In genomic region chr5:115249379-115249778, GRCh38 we compare ENCODE assay signal across 7 cellular contexts. TPM values are rescaled to one million over a fixed set of nuclear protein-coding genes. Genes with fewer than 3 reads are reported as not detected.
DNase-seq lines count a peak whose midpoint lies in the region; ATAC-seq, FAIRE-seq and TF ChIP-seq lines count a peak whose summit lies in the region.
"Not testable (repeated sequence)": the region's sequence is repeated elsewhere in the genome, so short reads cannot be mapped to it uniquely, and the experiment has no call there.

No MANE protein-coding gene starts in this region.

- H2BK15ac ChIP-seq in mesendoderm (replicated peaks; ENCODE audit: low read depth) = not testable (repeated sequence)

- not testable (repeated sequence) for H3K18ac ChIP-seq in mesendoderm (ENCODE audit: low read length)

- not testable (repeated sequence) for H3K27ac ChIP-seq in foreskin keratinocyte; mesendoderm (ENCODE audit: low read depth, low read length)

- not testable (repeated sequence) for H3K36me3 Mint-ChIP-seq in Caco-2 (ENCODE audit: insufficient read depth, unreplicated experiment)
- H3K36me3 Mint-ChIP-seq in stimulated activated effector memory CD8-positive, alpha-beta T cell treated with anti-CD3 and anti-CD28 coated beads, Interleukin-12 subunit alpha, Interleukin-12 subunit beta, amount 100 ng/mL, for 72 hours = peaks cover 27% of the 10 kb centered on the region

- TF ChIP-seq CTCF in Caco-2 (IDR thresholded peaks at IDR 0.05; ENCODE audit: insufficient read depth in 1 of 2, low read depth in 1 of 2, low read length in 1 of 2, severe bottlenecking in 1 of 2, unreplicated experiment in 1 of 2); bronchial epithelial cell (IDR thresholded peaks at IDR 0.05; ENCODE audit: insufficient read depth, low read length, severe bottlenecking); foreskin keratinocyte (conservative IDR thresholded peaks at IDR 0.05): not testable (repeated sequence)

- H3K4me2 ChIP-seq in mesendoderm (ENCODE audit: low read length) = not testable (repeated sequence)

- FAIRE-seq in bronchial epithelial cell (lab: Jason Lieb, UNC) = not testable (repeated sequence)

- CTCF ChIA-PET in Caco-2 (lab: Charles Lee) = not testable (repeated sequence)

- H3K9ac ChIP-seq in mesendoderm (ENCODE audit: low read length) = not testable (repeated sequence)

- not testable (repeated sequence) for H3K27me3 Mint-ChIP-seq in Caco-2 (ENCODE audit: insufficient read depth, unreplicated experiment)

- intact Hi-C loops in Caco-2 (cut with micrococcal nuclease; ENCODE audit: unreplicated experiment) = loop anchor here (10.0 kb wide), 1 partner anchor 445 kb away; no protein-coding TSS in a partner anchor

- H3K4me3 ChIP-seq in Caco-2 (ENCODE audit: low read depth, low read length); bronchial epithelial cell (ENCODE audit: low read depth, low read length); mesendoderm (ENCODE audit: low read length): not testable (repeated sequence)

- BruUV-seq in Caco-2 (replicated peaks; lab: Mats Ljungman, UMichigan) = not testable (repeated sequence)

- H4K5ac ChIP-seq in mesendoderm (ENCODE audit: low read length) = not testable (repeated sequence)

- H2BK5ac ChIP-seq in mesendoderm (ENCODE audit: low read length) = not testable (repeated sequence)

- ATAC-seq in foreskin keratinocyte = peak; percentile 87
- ATAC-seq in stimulated activated effector memory CD8-positive, alpha-beta T cell treated with anti-CD3 and anti-CD28 coated beads, Interleukin-12 subunit alpha, Interleukin-12 subunit beta, amount 100 ng/mL, for 72 hours = not testable (repeated sequence)

- H4K8ac ChIP-seq in mesendoderm (ENCODE audit: low read depth, low read length) = not testable (repeated sequence)

- not testable (repeated sequence) for H2BK120ac ChIP-seq in mesendoderm (ENCODE audit: low read depth, low read length)

- DNase-seq in Caco-2; stimulated activated effector memory CD8-positive, alpha-beta T cell treated with anti-CD3 and anti-CD28 coated beads, Interleukin-12 subunit alpha, Interleukin-12 subunit beta, amount 100 ng/mL, for 72 hours (ENCODE audit: low spot score in 2 of 2): not testable (repeated sequence)
- DNase-seq in HT-29 (ENCODE audit: low spot score) (peak; percentile 25), bronchial epithelial cell (ENCODE audit: low read depth) (peak; percentile 62), foreskin keratinocyte (peak; percentile 47 to 54), mesendoderm (peak; percentile 11)
- DNase-seq in activated CD4-positive, alpha-beta T cell treated with anti-CD3 and anti-CD28 coated beads for 48 hours = peak; percentile 3

- not testable (repeated sequence) for H3K56ac ChIP-seq in mesendoderm (ENCODE audit: low read length)

- H3K23ac ChIP-seq in mesendoderm (ENCODE audit: low read length) = not testable (repeated sequence)

- POLR2A ChIA-PET in Caco-2 (lab: Charles Lee) = not testable (repeated sequence)

- H3K4ac ChIP-seq in mesendoderm (ENCODE audit: low read depth, low read length) = not testable (repeated sequence)

- peak overlapping the region; percentile 16 for H3K27ac Mint-ChIP-seq in Caco-2 (ENCODE audit: unreplicated experiment)
- H3K27ac Mint-ChIP-seq in stimulated activated effector memory CD8-positive, alpha-beta T cell treated with anti-CD3 and anti-CD28 coated beads, Interleukin-12 subunit alpha, Interleukin-12 subunit beta, amount 100 ng/mL, for 72 hours = peak overlapping the region; percentile 11

- not testable (repeated sequence) for H3K79me2 ChIP-seq in mesendoderm (ENCODE audit: control insufficient read depth, insufficient read depth, low read length)

- not testable (repeated sequence) for H3K9me3 ChIP-seq in Caco-2

- not testable (repeated sequence) for H3K4me3 Mint-ChIP-seq in Caco-2 (ENCODE audit: unreplicated experiment); stimulated activated effector memory CD8-positive, alpha-beta T cell treated with anti-CD3 and anti-CD28 coated beads, Interleukin-12 subunit alpha, Interleukin-12 subunit beta, amount 100 ng/mL, for 72 hours

- not testable (repeated sequence) for H3K4me1 ChIP-seq in Caco-2; foreskin keratinocyte; mesendoderm (ENCODE audit: control insufficient read depth, low read depth, low read length)

- not testable (repeated sequence) for H3K36me3 ChIP-seq in Caco-2 (ENCODE audit: control insufficient read depth, insufficient read depth, low read length); bronchial epithelial cell (ENCODE audit: control insufficient read depth, insufficient read depth, low read length); mesendoderm (ENCODE audit: control insufficient read depth, insufficient read depth, low read length)

- H2AK5ac ChIP-seq in mesendoderm (ENCODE audit: low read length) = not testable (repeated sequence)

- no CpG with 5 or more reads among the region's 5 CpGs for WGBS in mesendoderm (ENCODE audit: extremely low coverage, insufficient coverage, low lambda C conversion rate)

- not testable (repeated sequence) for H3K79me1 ChIP-seq in mesendoderm (ENCODE audit: low read length)

- H3K9me3 Mint-ChIP-seq in Caco-2 (ENCODE audit: unreplicated experiment); stimulated activated effector memory CD8-positive, alpha-beta T cell treated with anti-CD3 and anti-CD28 coated beads, Interleukin-12 subunit alpha, Interleukin-12 subunit beta, amount 100 ng/mL, for 72 hours: not testable (repeated sequence)

- not testable (repeated sequence) for H3K4me1 Mint-ChIP-seq in Caco-2 (ENCODE audit: low read depth, unreplicated experiment); stimulated activated effector memory CD8-positive, alpha-beta T cell treated with anti-CD3 and anti-CD28 coated beads, Interleukin-12 subunit alpha, Interleukin-12 subunit beta, amount 100 ng/mL, for 72 hours

- H3K27me3 ChIP-seq in Caco-2 (replicated peaks; ENCODE audit: control insufficient read depth, insufficient read depth, low read length); bronchial epithelial cell (ENCODE audit: control insufficient read depth, insufficient read depth, low read length); foreskin keratinocyte; mesendoderm (ENCODE audit: insufficient read depth, low read length, poor library complexity): not testable (repeated sequence)

RNA-seq across cellular contexts. Expression of gene PGGT1B, which starts 13.3 kb away (rescaled TPM):
- total RNA-seq in Caco-2 (2022) (38.3 and 39.4 TPM in 2 replicates), bronchial epithelial cell (18.4 and 28.9 TPM in 2 replicates), foreskin keratinocyte (19.6 and 19.9 TPM in 2 replicates)
- 11.7 and 12.7 TPM in 2 replicates for total RNA-seq in HT-29 (2014; rRNA removed; shearing (Covaris generic))
- 3.8 and 4.1 TPM in 2 replicates for polyA plus RNA-seq in foreskin keratinocyte
- polyA plus RNA-seq in mesendoderm (2013, experiment 1 of 2) = 13.4 TPM
- 13.1 TPM for polyA plus RNA-seq in mesendoderm (2013, experiment 2 of 2)

RNA-seq across cellular contexts. Expression of gene CCDC112, which starts 47.1 kb away (rescaled TPM):
- 2.4 and 2.9 TPM in 2 replicates for total RNA-seq in Caco-2 (2022)
- 3.4 and 4.7 TPM in 2 replicates for total RNA-seq in HT-29 (2014; rRNA removed; shearing (Covaris generic))
- 4.5 and 4.9 TPM in 2 replicates for total RNA-seq in bronchial epithelial cell
- total RNA-seq in foreskin keratinocyte = 5.4 and 6.1 TPM in 2 replicates
- 3.3 TPM in 2 replicates for polyA plus RNA-seq in foreskin keratinocyte
- polyA plus RNA-seq in mesendoderm (2013, experiment 1 of 2) = 36.5 TPM
- 38.3 TPM for polyA plus RNA-seq in mesendoderm (2013, experiment 2 of 2)
